8 cellular contexts compared by ENCODE assay signal in genomic region chr5:178626484-178627258, GRCh38. TPM values are rescaled to one million over a fixed set of nuclear protein-coding genes. Genes with fewer than 3 reads are reported as not detected.
DNase-seq lines count a peak whose midpoint lies in the region; ATAC-seq and TF ChIP-seq lines count a peak whose summit lies in the region.

CLK4 (minus strand) TSS chr5:178627050; CDS start chr5:178623416, 3,634 bp downstream.

- CTCF ChIA-PET in RWPE1 (lab: Yijun Ruan, JAX), result interaction anchor here (1.9 kb wide), 1 partner anchor 104 kb away, joined by 7 read pairs; the partner anchor contains the start of gene ZNF354A

- peaks cover 9% of the 10 kb centered on the region for H3K4me1 Mint-ChIP-seq in activated T-helper 17 cell treated with anti-CD3 and anti-CD28 coated beads, Interleukin-2, amount 50 U/mL, for 72 hours
- H3K4me1 Mint-ChIP-seq in natural killer cell, result peaks cover 38 to 39% of the 10 kb centered on the region in 2 donors

- peak within 1 kb of the TSS; percentile 92 for H3K27ac ChIP-seq in RWPE1

- H3K9me3 Mint-ChIP-seq in activated T-helper 17 cell treated with anti-CD3 and anti-CD28 coated beads, Interleukin-2, amount 50 U/mL, for 72 hours, result no peaks in the 10 kb centered on the region
- no peaks in the 10 kb centered on the region for H3K9me3 Mint-ChIP-seq in natural killer cell

- DNase-seq in Daoy (ENCODE audit: low read depth), result peak; percentile 97
- peak; percentile 91 for DNase-seq in GOT3 (lab: John Stamatoyannopoulos, UW)
- DNase-seq in LHCN-M2 (ENCODE audit: low read depth), result peak; percentile 88
- peak; percentile 98 for DNase-seq in RWPE1 (ENCODE audit: low spot score)
- peak; percentile 94 for DNase-seq in fibroblast of mammary gland (ENCODE audit: low read depth)
- peak; percentile 98 for DNase-seq in natural killer cell
- peak; percentile 91 to 96 (median 94) for DNase-seq in stimulated activated naive CD4-positive, alpha-beta T cell (lab: John Stamatoyannopoulos, UW)

- peak within 1 kb of the TSS; percentile 95 for H3K4me3 Mint-ChIP-seq in activated T-helper 17 cell treated with anti-CD3 and anti-CD28 coated beads, Interleukin-2, amount 50 U/mL, for 72 hours
- peak within 1 kb of the TSS; percentile 99 for H3K4me3 Mint-ChIP-seq in natural killer cell

- TF ChIP-seq CTCF in RWPE1 (conservative IDR thresholded peaks at IDR 0.05; ENCODE audit: low read depth) (no peak), fibroblast of mammary gland (conservative IDR thresholded peaks at IDR 0.05; ENCODE audit: control insufficient read depth, insufficient read depth, low read depth, low read length) (no peak), natural killer cell (IDR thresholded peaks at IDR 0.05) (no peak)

- peak within 1 kb of the TSS; percentile 99 for H3K27ac Mint-ChIP-seq in activated T-helper 17 cell treated with anti-CD3 and anti-CD28 coated beads, Interleukin-2, amount 50 U/mL, for 72 hours
- peak within 1 kb of the TSS; percentile 98 to 100 for H3K27ac Mint-ChIP-seq in natural killer cell

- no peaks in the 10 kb centered on the region for H3K27me3 Mint-ChIP-seq in activated T-helper 17 cell treated with anti-CD3 and anti-CD28 coated beads, Interleukin-2, amount 50 U/mL, for 72 hours
- H3K27me3 Mint-ChIP-seq in natural killer cell (ENCODE audit: low read depth in 2 of 2), result no peaks in the 10 kb centered on the region

- H3K4me3 ChIP-seq in fibroblast of mammary gland (ENCODE audit: control insufficient read depth, low read depth, low read length), result peak within 1 kb of the TSS; percentile 85

- peaks cover 45% of the 10 kb centered on the region for H3K36me3 Mint-ChIP-seq in activated T-helper 17 cell treated with anti-CD3 and anti-CD28 coated beads, Interleukin-2, amount 50 U/mL, for 72 hours (ENCODE audit: low read depth)
- no peaks in the 10 kb centered on the region for H3K36me3 Mint-ChIP-seq in natural killer cell

- POLR2A ChIA-PET in RWPE1 (lab: Yijun Ruan, JAX; ENCODE audit: low non-redundant PET), result no interaction called here

- intact Hi-C loops in natural killer cell (cut with micrococcal nuclease), result loop anchor here (1.0 to 10.0 kb wide), 3 partner anchors 104 to 928 kb away; partner anchors contain the start of genes RUFY1, ZNF354A and ZNF879

- peak; percentile 89 for ATAC-seq in activated T-helper 17 cell treated with anti-CD3 and anti-CD28 coated beads, Interleukin-2, amount 50 U/mL, for 72 hours (replicated peaks)
- peak; percentile 88 to 98 (median 91) for ATAC-seq in natural killer cell

RNA-seq across cellular contexts. Expression of gene CLK4, which starts in this region (rescaled TPM):
- total RNA-seq in Daoy (2014; rRNA removed; shearing (Covaris generic)), result 9.8 and 15.6 TPM in 2 replicates
- total RNA-seq in LHCN-M2 (2014; rRNA removed) (9.4 and 13.3 TPM in 2 replicates), natural killer cell (10 to 100 TPM; 71.2 to 81.8 (median 78.0) TPM)
- polyA plus RNA-seq in LHCN-M2 (2012), result 4.4 TPM
- 10 to 100 TPM; 18.4 to 37.9 TPM for total RNA-seq in activated T-helper 17 cell treated with anti-CD3 and anti-CD28 coated beads, Interleukin-2, amount 50 U/mL, for 72 hours

Comparison
In these comparisons a context has a peak if more than half of its experiments do, and no peak if none do; other contexts are left out.
1. Peak in every context shown above with its lines: DNase-seq, ATAC-seq, H3K4me3 ChIP-seq and H3K27ac ChIP-seq.